27 cellular contexts compared by ENCODE assay signal in the genomic region with DNA sequence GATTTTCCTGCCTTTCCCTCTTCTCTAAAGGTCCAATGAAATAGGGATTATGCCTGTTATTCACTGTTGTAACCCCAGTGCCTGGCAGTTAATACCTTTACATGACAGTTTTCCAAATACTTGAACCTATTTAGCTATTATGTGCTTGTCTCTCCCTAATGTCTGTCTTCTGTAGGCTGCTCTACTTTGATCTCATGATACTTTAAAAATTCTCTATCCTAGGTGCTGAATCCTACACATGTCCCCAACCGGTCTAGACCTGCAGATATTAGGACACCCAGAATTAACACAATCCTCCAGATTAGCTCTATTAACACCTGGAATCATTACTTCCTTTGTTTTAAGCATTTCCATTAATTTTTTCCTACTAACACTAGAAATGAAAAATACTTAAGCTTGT. TPM values are rescaled to one million over a fixed set of nuclear protein-coding genes. Genes with fewer than 3 reads are reported as not detected.
DNase-seq lines count a peak whose midpoint lies in the region; ATAC-seq and TF ChIP-seq lines count a peak whose summit lies in the region.
"Had no signal": no experiment of that assay in that cellular context is flagged by ENCODE, and none has a peak within 500 bp of the region (broad histone marks: within the 10 kb centered on the region; RNA-seq: fewer than 3 reads in every experiment).

No MANE protein-coding gene starts in this region.

- H4K20me1 ChIP-seq in H9 (ENCODE audit: control insufficient read depth, insufficient read depth, insufficient read length): no peaks in the 10 kb centered on the region

- H3K9ac ChIP-seq in H9 (ENCODE audit: extremely low read depth, insufficient read length, low read length): no peak overlapping the region

- H3K9me3 Mint-ChIP-seq in H9: no peaks in the 10 kb centered on the region
- H3K9me3 Mint-ChIP-seq: activated CD4-positive, alpha-beta T cell treated with anti-CD3 and anti-CD28 coated beads, Interleukin-2, amount 10 ng/mL, durations not matched to agents 24 days and 14 days; nephron progenitor cell; stimulated activated naive CD8-positive, alpha-beta T cell treated with anti-CD3 and anti-CD28 coated beads, Interleukin-15, Interleukin-2, amounts not matched to agents 100 ng/mL and 50 ng/mL, for 24 hours; T-cell had no signal

- no peak for ATAC-seq in aorta (ENCODE audit: low FRiP score)
- ATAC-seq: mucosa of descending colon, pancreas, T-cell had no signal

- no peak overlapping the region for H3K14ac ChIP-seq in H9 (ENCODE audit: insufficient read depth, low read length)

- no peak overlapping the region for H3K23ac ChIP-seq in H9 (ENCODE audit: insufficient read length, low read depth, low read length)

- H3K4me2 ChIP-seq in H9 (ENCODE audit: insufficient read depth, insufficient read length, low read length): peak overlapping the region; percentile 6
- H3K4me2 ChIP-seq: hepatocyte had no signal

- no peak overlapping the region for H4K5ac ChIP-seq in H9 (ENCODE audit: insufficient read length, low read depth, low read length)

- peaks cover 2% of the 10 kb centered on the region for H3K79me1 ChIP-seq in H9 (ENCODE audit: insufficient read depth, low read depth, low read length, poor library complexity, severe bottlenecking)

- no peak overlapping the region for H3T11ph ChIP-seq in H9 (ENCODE audit: low read length)

- H2BK12ac ChIP-seq in H9 (ENCODE audit: insufficient read length, low read depth, low read length): no peak overlapping the region

- H3K27me3 Mint-ChIP-seq in H9 (ENCODE audit: low read depth): no peaks in the 10 kb centered on the region
- H3K27me3 Mint-ChIP-seq: activated CD4-positive, alpha-beta T cell treated with anti-CD3 and anti-CD28 coated beads, Interleukin-2, amount 10 ng/mL, durations not matched to agents 24 days and 14 days; stimulated activated naive CD8-positive, alpha-beta T cell treated with anti-CD3 and anti-CD28 coated beads, Interleukin-15, Interleukin-2, amounts not matched to agents 100 ng/mL and 50 ng/mL, for 24 hours; T-cell had no signal

- peaks cover 18% of the 10 kb centered on the region; the same call in 1 of the 2 replicates for H3K79me2 ChIP-seq in H9 (ENCODE audit: insufficient read depth, low read length)

- no peak overlapping the region for H2BK120ac ChIP-seq in H9 (ENCODE audit: low read depth, low read length, poor library complexity, severe bottlenecking)

- H2AK5ac ChIP-seq in H9 (ENCODE audit: insufficient read length, low read length): no peak overlapping the region

- peaks cover 63 to 88% (median 86%) of the 10 kb centered on the region in 3 experiments for H3K36me3 Mint-ChIP-seq in H9 (ENCODE audit: insufficient read depth in 1 of 3, low read depth in 3 of 3)

- intact Hi-C loops in aorta (cut with DNase I): no loop called here

- peak overlapping the region in 1 of 2 experiments; percentile 0; a peak in 1 of 5 replicates for H3K4me3 Mint-ChIP-seq in H9
- H3K4me3 Mint-ChIP-seq: activated CD4-positive, alpha-beta T cell treated with anti-CD3 and anti-CD28 coated beads, Interleukin-2, amount 10 ng/mL, durations not matched to agents 24 days and 14 days; stimulated activated naive CD8-positive, alpha-beta T cell treated with anti-CD3 and anti-CD28 coated beads, Interleukin-15, Interleukin-2, amounts not matched to agents 100 ng/mL and 50 ng/mL, for 24 hours had no signal

- H3K9me3 ChIP-seq in H9 (ENCODE audit: control insufficient read depth, low read depth, low read length): no peaks in the 10 kb centered on the region
- no peaks in the 10 kb centered on the region for H3K9me3 ChIP-seq in aorta (ENCODE audit: control insufficient read depth, low read length)
- H3K9me3 ChIP-seq: mucosa of descending colon, pancreas, right atrium auricular region, tibial artery had no signal

- H3K56ac ChIP-seq in H9 (ENCODE audit: insufficient read length, low read depth, low read length): no peak overlapping the region

- H3K23me2 ChIP-seq in H9 (ENCODE audit: insufficient read length, low read depth, low read length, poor library complexity, severe bottlenecking): no peaks in the 10 kb centered on the region

- no peak overlapping the region for H2BK5ac ChIP-seq in H9 (ENCODE audit: insufficient read length, low read length)

- no peak overlapping the region for H2BK20ac ChIP-seq in H9 (ENCODE audit: low read depth, low read length, poor library complexity, severe bottlenecking)

- no peak overlapping the region for H4K91ac ChIP-seq in H9 (ENCODE audit: insufficient read length, low read depth, low read length)

- WGBS in H9 (ENCODE audit: extremely low coverage, insufficient read length, low lambda C conversion rate): no CpG with 5 or more reads among the region's 1 CpG
- whole genome bisulfite sequencing in aorta, 2 donors: 81 to 82% methylated on average over 1 of the region's 1 CpG

- no peak for DNase-seq in H9
- peak; percentile 12 for DNase-seq in iPS-NIHi11 (ENCODE audit: low spot score)
- no peak for DNase-seq in aorta
- no peak for DNase-seq in DMS153 (lab: John Stamatoyannopoulos, UW)
- DNase-seq: activated CD4-positive, alpha-beta T cell treated with anti-CD3 and anti-CD28 coated beads, Interleukin-2, amount 10 ng/mL, durations not matched to agents 24 days and 14 days; activated naive CD4-positive, alpha-beta T cell treated with anti-CD3 and anti-CD28 coated beads, Interleukin-2, amount 50 U/mL, for 16 hours; DMS79; foreskin melanocyte; islet precursor cell; mucosa of descending colon; NCI-H1092; NCI-H1930; nephron progenitor cell; pancreas; SHP77; stimulated activated CD4-positive, alpha-beta T cell treated with anti-CD3 and anti-CD28 coated beads, Interleukin-4, amount 100 ng/mL, for 4 hours; T-cell; tibial artery had no signal

- no peak overlapping the region for H2AFZ ChIP-seq in H9 (ENCODE audit: low read length)
- H2AFZ ChIP-seq: hepatocyte had no signal

- H3K4ac ChIP-seq in H9 (ENCODE audit: low read depth, low read length): no peak overlapping the region

- peak overlapping the region in 2 of 3 experiments; percentile 41 to 99; a peak in 6 of 7 replicates for H3K27ac Mint-ChIP-seq in H9
- H3K27ac Mint-ChIP-seq: activated CD4-positive, alpha-beta T cell treated with anti-CD3 and anti-CD28 coated beads, Interleukin-2, amount 10 ng/mL, durations not matched to agents 24 days and 14 days; nephron progenitor cell; stimulated activated naive CD8-positive, alpha-beta T cell treated with anti-CD3 and anti-CD28 coated beads, Interleukin-15, Interleukin-2, amounts not matched to agents 100 ng/mL and 50 ng/mL, for 24 hours; T-cell had no signal

- peaks cover 2% of the 10 kb centered on the region; the same call in 1 of the 2 replicates for H3K4me1 ChIP-seq in H9 (ENCODE audit: insufficient read depth, low read length)
- peaks cover 0 to 1% of the 10 kb centered on the region in 2 donors for H3K4me1 ChIP-seq in aorta (ENCODE audit: control insufficient read depth in 1 of 2, insufficient read depth in 2 of 2, low read length in 2 of 2)

- H3K36me3 ChIP-seq in aorta (ENCODE audit: control insufficient read depth in 1 of 2, insufficient read depth in 2 of 2, low read length in 1 of 2): peaks cover 3 to 4% of the 10 kb centered on the region in 2 donors

- TF ChIP-seq CTCF in H9 (conservative IDR thresholded peaks at IDR 0.05): no peak

- H4K8ac ChIP-seq in H9 (replicated peaks; ENCODE audit: insufficient read length, low read depth, low read length): no peak overlapping the region

- H3K4me3 ChIP-seq in aorta (ENCODE audit: low read length in 2 of 2): no peak overlapping the region
- H3K4me3 ChIP-seq: hepatocyte, mucosa of descending colon, pancreas, right atrium auricular region, tibial artery had no signal

- H3K4me1 Mint-ChIP-seq in H9: peaks cover 54 to 61% of the 10 kb centered on the region in 2 experiments

- H3K27me3 ChIP-seq in H9 (ENCODE audit: insufficient read depth, low read length): no peaks in the 10 kb centered on the region
- no peaks in the 10 kb centered on the region for H3K27me3 ChIP-seq in aorta (ENCODE audit: control insufficient read depth in 1 of 2, insufficient read depth in 2 of 2, low read length in 1 of 2)
- H3K27me3 ChIP-seq: hepatocyte, pancreas, right atrium auricular region, tibial artery had no signal

- H3K18ac ChIP-seq in H9 (ENCODE audit: insufficient read length, low read depth, low read length): no peak overlapping the region

- no peak overlapping the region for H3K27ac ChIP-seq in H9 (ENCODE audit: insufficient read length, low read depth, low read length)
- H3K27ac ChIP-seq in aorta (ENCODE audit: low read depth in 1 of 2, low read length in 2 of 2): no peak overlapping the region
- H3K27ac ChIP-seq: hepatocyte, pancreas, right atrium auricular region, tibial artery had no signal

- no peak overlapping the region for H2BK15ac ChIP-seq in H9 (ENCODE audit: low read depth, low read length)

TF ChIP-seq in PFSK-1, 5 proteins besides CTCF, POLR2A, EP300 and RAD21 (continues in another document):
- TF ChIP-seq TAF1 (IDR thresholded peaks at IDR 0.05; ENCODE audit: borderline replicate concordance, insufficient read depth, low read length): no peak

RNA-seq across cellular contexts. Expression of a gene that starts 7.3 kb away (rescaled TPM):
- total RNA-seq in H9 (2021) (252 and 281 TPM in 2 replicates), aorta (10 to 100 TPM; 37.0 to 38.1 TPM)
- polyA plus RNA-seq in PFSK-1 (2012; ENCODE audit: insufficient read length, low read depth): 27.3 TPM
- polyA plus RNA-seq in aorta: 10 to 100 TPM; 19.5 to 35.0 TPM

RNA-seq across cellular contexts. Expression of a gene that starts 7.4 kb away (rescaled TPM):
- 103 and 108 TPM in 2 replicates for total RNA-seq in H9 (2021)
- polyA plus RNA-seq in PFSK-1 (2012; ENCODE audit: insufficient read length, low read depth): 15.4 TPM
- 10 to 100 TPM; 17.0 to 23.9 TPM for total RNA-seq in aorta
- 10 to 100 TPM in 1 of 2 donors, 1 to 10 TPM in 1; 7.5 to 18.7 TPM for polyA plus RNA-seq in aorta

RNA-seq across cellular contexts. Expression of a gene that starts 27.8 kb away (rescaled TPM):
- total RNA-seq in H9 (2021) (0.64 and 1.5 TPM in 2 replicates), aorta (10 to 100 TPM; 24.9 to 36.9 TPM)
- 13.1 TPM for polyA plus RNA-seq in PFSK-1 (2012; ENCODE audit: insufficient read length, low read depth)
- 100 to 1,000 TPM in 1 of 2 donors, 10 to 100 TPM in 1; 29.3 to 138 TPM for polyA plus RNA-seq in aorta

RNA-seq across cellular contexts. Expression of a gene that starts 35.6 kb away (rescaled TPM):
- total RNA-seq in H9 (2021): not detected in 2 replicates
- polyA plus RNA-seq in PFSK-1 (2012; ENCODE audit: insufficient read length, low read depth): not detected
- total RNA-seq in aorta: not detected
- polyA plus RNA-seq in aorta: not detected
- total RNA-seq: activated CD4-positive, alpha-beta T cell treated with anti-CD3 and anti-CD28 coated beads, Interleukin-2, amount 10 ng/mL, durations not matched to agents 24 days and 14 days; cerebellum; hepatocyte; HT1080; LHCN-M2; lower leg skin; mucosa of descending colon; pancreas; right atrium auricular region; T-cell had no signal
- polyA plus RNA-seq: esophagus, hepatocyte, pancreas had no signal

Comparison
In these comparisons a context has a peak if more than half of its experiments do, and no peak if none do; other contexts are left out.
1. RNA of a gene that starts 27.8 kb away (total RNA-seq): 24.9 to 36.9 TPM in aorta; 0.64 to 1.5 TPM in H9; every median in the first group is over 10 times any median in the second.